ENCODE assay signal across 1 cellular context in genomic region chr6:130912451-130912850, GRCh38.
TF ChIP-seq lines count a peak whose summit lies in the region.

No MANE protein-coding gene starts in this region.

TF ChIP-seq in HepG2, 621 proteins besides CTCF, POLR2A, EP300 and RAD21 (continued from another document):
- TF ChIP-seq DMTF1 (CRISPR knock-in tag; IDR thresholded peaks at IDR 0.05) (no peak), ZNF337 (CRISPR knock-in tag; IDR thresholded peaks at IDR 0.05; ENCODE audit: borderline replicate concordance, low read depth) (no peak), RBAK (CRISPR knock-in tag; IDR thresholded peaks at IDR 0.05) (no peak), DDIT3 (CRISPR knock-in tag; IDR thresholded peaks at IDR 0.05) (no peak)
- TF ChIP-seq, protein P1, sequence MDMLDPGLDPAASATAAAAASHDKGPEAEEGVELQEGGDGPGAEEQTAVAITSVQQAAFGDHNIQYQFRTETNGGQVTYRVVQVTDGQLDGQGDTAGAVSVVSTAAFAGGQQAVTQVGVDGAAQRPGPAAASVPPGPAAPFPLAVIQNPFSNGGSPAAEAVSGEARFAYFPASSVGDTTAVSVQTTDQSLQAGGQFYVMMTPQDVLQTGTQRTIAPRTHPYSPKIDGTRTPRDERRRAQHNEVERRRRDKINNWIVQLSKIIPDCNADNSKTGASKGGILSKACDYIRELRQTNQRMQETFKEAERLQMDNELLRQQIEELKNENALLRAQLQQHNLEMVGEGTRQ (IDR thresholded peaks at IDR 0.05; ENCODE audit: low read depth, low read length), result no peak
- TF ChIP-seq, protein P1 (CRISPR knock-in tag; IDR thresholded peaks at IDR 0.05; ENCODE audit: borderline replicate concordance), result no peak
TF ChIP-seq in HepG2: peak in this region for 0.
